Comparison of ENCODE assay signal across 1 cellular context in the genomic region with DNA sequence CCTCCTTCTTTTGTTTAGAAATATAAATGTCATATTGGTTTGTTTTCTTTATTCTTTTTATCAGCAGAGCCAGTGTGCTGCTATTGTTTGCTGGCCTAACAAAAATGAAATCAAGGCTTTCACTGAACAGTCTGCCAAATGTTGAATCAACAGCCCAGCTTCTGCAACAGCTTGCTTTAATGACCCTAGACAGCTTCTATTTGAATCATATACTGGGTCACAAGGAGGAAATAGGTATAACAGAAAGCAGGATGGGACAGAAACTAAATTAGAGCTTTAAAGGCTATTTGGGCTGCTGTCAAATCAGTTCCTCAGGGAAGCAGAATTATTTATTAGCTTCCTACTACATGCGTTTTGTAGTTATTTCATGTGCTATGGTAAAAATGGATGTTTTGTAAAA.
TF ChIP-seq lines count a peak whose summit lies in the region.

No MANE protein-coding gene starts in this region.

TF ChIP-seq in SK-N-SH, 30 proteins besides CTCF, POLR2A, EP300 and RAD21:
- TF ChIP-seq RCOR1 (IDR thresholded peaks at IDR 0.05; ENCODE audit: low read length) (peak; percentile 27; the same call in 1 of the 2 replicates), FOXJ3 (CRISPR knock-in tag; IDR thresholded peaks at IDR 0.05) (peak; percentile 59; the same call in 1 of the 2 replicates), YY1 (IDR thresholded peaks at IDR 0.05; ENCODE audit: low read depth) (no peak), GABPA (IDR thresholded peaks at IDR 0.05; ENCODE audit: low read depth) (no peak), CHD2 (IDR thresholded peaks at IDR 0.05; ENCODE audit: low read length, partially characterized antibody) (no peak), SMC3 (IDR thresholded peaks at IDR 0.05; ENCODE audit: low read depth, low read length) (no peak), EZH2phosphoT487 (IDR thresholded peaks at IDR 0.05; ENCODE audit: borderline replicate concordance, low read depth) (no peak), NFIC (IDR thresholded peaks at IDR 0.05; ENCODE audit: borderline replicate concordance) (peak; percentile 46; the same call in 1 of the 2 replicates), FOSL2 (IDR thresholded peaks at IDR 0.05; ENCODE audit: borderline replicate concordance, low read depth) (no peak), TCF12 (IDR thresholded peaks at IDR 0.05) (peak; percentile 71), GATA2 (CRISPR knock-in tag; IDR thresholded peaks at IDR 0.05) (peak; percentile 32; the same call in 1 of the 2 replicates), JUND (IDR thresholded peaks at IDR 0.05) (no peak), MAX (IDR thresholded peaks at IDR 0.05; ENCODE audit: low read depth) (no peak), RXRA (IDR thresholded peaks at IDR 0.05; ENCODE audit: borderline replicate concordance, low read depth) (no peak), ELF1 (IDR thresholded peaks at IDR 0.05) (no peak), MEF2A (IDR thresholded peaks at IDR 0.05; ENCODE audit: borderline replicate concordance, low read depth) (no peak), RFX5 (IDR thresholded peaks at IDR 0.05; ENCODE audit: low read length) (no peak), TEAD4 (IDR thresholded peaks at IDR 0.05; ENCODE audit: borderline replicate concordance, insufficient read depth) (no peak), SIN3A (IDR thresholded peaks at IDR 0.05; ENCODE audit: borderline replicate concordance, low read depth, low read length) (no peak), ZBTB33 (IDR thresholded peaks at IDR 0.05; ENCODE audit: borderline replicate concordance, low read depth) (no peak), USF1 (IDR thresholded peaks at IDR 0.05; ENCODE audit: borderline replicate concordance, low read depth) (no peak), POLR2AphosphoS5 (IDR thresholded peaks at IDR 0.05; ENCODE audit: low read depth, low read length) (peak; percentile 64; the same call in 1 of the 2 replicates), TAF1 (IDR thresholded peaks at IDR 0.05; ENCODE audit: borderline replicate concordance, low read depth, low read length) (no peak), NRF1 (IDR thresholded peaks at IDR 0.05; ENCODE audit: low read depth, low read length) (no peak), MXI1 (IDR thresholded peaks at IDR 0.05; ENCODE audit: low read depth, low read length) (peak; percentile 28; the same call in 1 of the 2 replicates), FOXM1 (IDR thresholded peaks at IDR 0.05; ENCODE audit: low read depth) (no peak)
- TF ChIP-seq, protein P1, sequence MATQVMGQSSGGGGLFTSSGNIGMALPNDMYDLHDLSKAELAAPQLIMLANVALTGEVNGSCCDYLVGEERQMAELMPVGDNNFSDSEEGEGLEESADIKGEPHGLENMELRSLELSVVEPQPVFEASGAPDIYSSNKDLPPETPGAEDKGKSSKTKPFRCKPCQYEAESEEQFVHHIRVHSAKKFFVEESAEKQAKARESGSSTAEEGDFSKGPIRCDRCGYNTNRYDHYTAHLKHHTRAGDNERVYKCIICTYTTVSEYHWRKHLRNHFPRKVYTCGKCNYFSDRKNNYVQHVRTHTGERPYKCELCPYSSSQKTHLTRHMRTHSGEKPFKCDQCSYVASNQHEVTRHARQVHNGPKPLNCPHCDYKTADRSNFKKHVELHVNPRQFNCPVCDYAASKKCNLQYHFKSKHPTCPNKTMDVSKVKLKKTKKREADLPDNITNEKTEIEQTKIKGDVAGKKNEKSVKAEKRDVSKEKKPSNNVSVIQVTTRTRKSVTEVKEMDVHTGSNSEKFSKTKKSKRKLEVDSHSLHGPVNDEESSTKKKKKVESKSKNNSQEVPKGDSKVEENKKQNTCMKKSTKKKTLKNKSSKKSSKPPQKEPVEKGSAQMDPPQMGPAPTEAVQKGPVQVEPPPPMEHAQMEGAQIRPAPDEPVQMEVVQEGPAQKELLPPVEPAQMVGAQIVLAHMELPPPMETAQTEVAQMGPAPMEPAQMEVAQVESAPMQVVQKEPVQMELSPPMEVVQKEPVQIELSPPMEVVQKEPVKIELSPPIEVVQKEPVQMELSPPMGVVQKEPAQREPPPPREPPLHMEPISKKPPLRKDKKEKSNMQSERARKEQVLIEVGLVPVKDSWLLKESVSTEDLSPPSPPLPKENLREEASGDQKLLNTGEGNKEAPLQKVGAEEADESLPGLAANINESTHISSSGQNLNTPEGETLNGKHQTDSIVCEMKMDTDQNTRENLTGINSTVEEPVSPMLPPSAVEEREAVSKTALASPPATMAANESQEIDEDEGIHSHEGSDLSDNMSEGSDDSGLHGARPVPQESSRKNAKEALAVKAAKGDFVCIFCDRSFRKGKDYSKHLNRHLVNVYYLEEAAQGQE (IDR thresholded peaks at IDR 0.05; ENCODE audit: low read depth, low read length): no peak
- TF ChIP-seq, protein P2, sequence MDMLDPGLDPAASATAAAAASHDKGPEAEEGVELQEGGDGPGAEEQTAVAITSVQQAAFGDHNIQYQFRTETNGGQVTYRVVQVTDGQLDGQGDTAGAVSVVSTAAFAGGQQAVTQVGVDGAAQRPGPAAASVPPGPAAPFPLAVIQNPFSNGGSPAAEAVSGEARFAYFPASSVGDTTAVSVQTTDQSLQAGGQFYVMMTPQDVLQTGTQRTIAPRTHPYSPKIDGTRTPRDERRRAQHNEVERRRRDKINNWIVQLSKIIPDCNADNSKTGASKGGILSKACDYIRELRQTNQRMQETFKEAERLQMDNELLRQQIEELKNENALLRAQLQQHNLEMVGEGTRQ (IDR thresholded peaks at IDR 0.05; ENCODE audit: borderline replicate concordance, low read depth, low read length): no peak
- TF ChIP-seq, protein P3, sequence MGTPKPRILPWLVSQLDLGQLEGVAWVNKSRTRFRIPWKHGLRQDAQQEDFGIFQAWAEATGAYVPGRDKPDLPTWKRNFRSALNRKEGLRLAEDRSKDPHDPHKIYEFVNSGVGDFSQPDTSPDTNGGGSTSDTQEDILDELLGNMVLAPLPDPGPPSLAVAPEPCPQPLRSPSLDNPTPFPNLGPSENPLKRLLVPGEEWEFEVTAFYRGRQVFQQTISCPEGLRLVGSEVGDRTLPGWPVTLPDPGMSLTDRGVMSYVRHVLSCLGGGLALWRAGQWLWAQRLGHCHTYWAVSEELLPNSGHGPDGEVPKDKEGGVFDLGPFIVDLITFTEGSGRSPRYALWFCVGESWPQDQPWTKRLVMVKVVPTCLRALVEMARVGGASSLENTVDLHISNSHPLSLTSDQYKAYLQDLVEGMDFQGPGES (IDR thresholded peaks at IDR 0.05; ENCODE audit: low read depth, low read length): no peak
- TF ChIP-seq, protein P4, sequence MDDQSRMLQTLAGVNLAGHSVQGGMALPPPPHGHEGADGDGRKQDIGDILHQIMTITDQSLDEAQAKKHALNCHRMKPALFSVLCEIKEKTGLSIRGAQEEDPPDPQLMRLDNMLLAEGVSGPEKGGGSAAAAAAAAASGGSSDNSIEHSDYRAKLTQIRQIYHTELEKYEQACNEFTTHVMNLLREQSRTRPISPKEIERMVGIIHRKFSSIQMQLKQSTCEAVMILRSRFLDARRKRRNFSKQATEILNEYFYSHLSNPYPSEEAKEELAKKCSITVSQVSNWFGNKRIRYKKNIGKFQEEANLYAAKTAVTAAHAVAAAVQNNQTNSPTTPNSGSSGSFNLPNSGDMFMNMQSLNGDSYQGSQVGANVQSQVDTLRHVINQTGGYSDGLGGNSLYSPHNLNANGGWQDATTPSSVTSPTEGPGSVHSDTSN (IDR thresholded peaks at IDR 0.05): peak; percentile 50
